29 cellular contexts compared by ENCODE assay signal in the genomic region with DNA sequence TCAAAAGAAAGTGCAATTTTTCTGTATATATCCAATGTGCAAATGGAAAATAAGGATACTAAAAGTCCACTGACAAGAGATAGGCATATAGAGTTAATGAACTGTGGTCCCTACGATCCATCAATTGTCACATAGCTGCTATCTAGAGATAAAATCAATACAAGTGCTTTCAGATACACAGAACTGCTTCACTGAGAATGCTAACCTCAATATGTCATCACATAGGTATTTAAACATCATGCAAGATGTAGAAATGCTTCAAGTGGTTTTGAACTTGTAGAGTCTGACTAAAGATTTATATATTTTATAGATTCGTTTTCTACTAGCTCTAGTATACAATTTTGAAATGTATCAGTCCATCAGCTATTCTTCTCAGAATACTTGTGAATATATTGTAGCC.
DNase-seq lines count a peak whose midpoint lies in the region; ATAC-seq and TF ChIP-seq lines count a peak whose summit lies in the region.
"Had no signal": no experiment of that assay in that cellular context is flagged by ENCODE, and none has a peak within 500 bp of the region (broad histone marks: within the 10 kb centered on the region; RNA-seq: fewer than 3 reads in every experiment).

No MANE protein-coding gene starts in this region.

- H3K27me3 Mint-ChIP-seq in endothelial cell (ENCODE audit: unreplicated experiment): no peaks in the 10 kb centered on the region
- H3K27me3 Mint-ChIP-seq: activated naive CD8-positive, alpha-beta T cell treated with anti-CD3 and anti-CD28 coated beads, Interleukin-2, amount 50 U/mL, for 24 hours; B cell; stimulated activated naive CD8-positive, alpha-beta T cell treated with anti-CD3 and anti-CD28 coated beads, Interleukin-15, Interleukin-2, amounts not matched to agents 100 ng/mL and 50 ng/mL, for 24 hours had no signal

- H3K79me2 ChIP-seq in fibroblast of lung (ENCODE audit: control insufficient read depth, insufficient read depth, low read length) (no peaks in the 10 kb centered on the region), trophoblast cell (ENCODE audit: control insufficient read depth, insufficient read depth, low read length, poor library complexity) (no peaks in the 10 kb centered on the region)

- H3K79me1 ChIP-seq in trophoblast cell (ENCODE audit: low read length): no peaks in the 10 kb centered on the region

- H3K4me3 ChIP-seq in RWPE2 (ENCODE audit: severe bottlenecking): no peak overlapping the region
- no peak overlapping the region for H3K4me3 ChIP-seq in fibroblast of lung (replicated peaks in 1 of 4; ENCODE audit: control extremely low read depth in 1 of 4, insufficient read depth in 1 of 4, low read depth in 3 of 4, low read length in 4 of 4)
- no peak overlapping the region for H3K4me3 ChIP-seq in trophoblast cell (ENCODE audit: low read depth, low read length)
- H3K4me3 ChIP-seq in lower leg skin (ENCODE audit: low read depth, poor library complexity, severe bottlenecking): no peak overlapping the region
- H3K4me3 ChIP-seq: cardiac muscle cell, dorsolateral prefrontal cortex, HAP-1, left ventricle myocardium inferior, SJCRH30, smooth muscle cell, transverse colon had no signal

- no peak overlapping the region for H2AK5ac ChIP-seq in trophoblast cell (ENCODE audit: low read length)

- ATAC-seq in RWPE2 (ENCODE audit: low read depth): peak; percentile 42; the same call in 2 of the 3 replicates
- no peak for ATAC-seq in GM19023 (IDR thresholded peaks at IDR 0.05; ENCODE audit: unreplicated experiment)
- ATAC-seq: activated naive CD8-positive, alpha-beta T cell treated with anti-CD3 and anti-CD28 coated beads, Interleukin-2, amount 50 U/mL, for 24 hours had no signal

- H3K4me3 Mint-ChIP-seq in endothelial cell (ENCODE audit: unreplicated experiment): no peak overlapping the region
- H3K4me3 Mint-ChIP-seq: activated naive CD8-positive, alpha-beta T cell treated with anti-CD3 and anti-CD28 coated beads, Interleukin-2, amount 50 U/mL, for 24 hours; B cell; stimulated activated naive CD8-positive, alpha-beta T cell treated with anti-CD3 and anti-CD28 coated beads, Interleukin-15, Interleukin-2, amounts not matched to agents 100 ng/mL and 50 ng/mL, for 24 hours; T-helper 1 cell treated with Interleukin-12 subunit alpha and Interleukin-12 subunit beta and Interleukin-4 antibody, amounts not matched to agents 30 μg/mL and 1 μg/mL, for 36 hours had no signal

- H3K36me3 Mint-ChIP-seq in endothelial cell (ENCODE audit: low read depth, unreplicated experiment): no peaks in the 10 kb centered on the region

- DNase-seq in HS-27A (ENCODE audit: low read depth): peak; percentile 48
- DNase-seq in RWPE2 (ENCODE audit: low spot score): no peak
- DNase-seq in fibroblast of lung (ENCODE audit: low read depth in 2 of 2): peak; percentile 58 to 74
- DNase-seq in trophoblast cell: peak; percentile 0 to 74
- DNase-seq in endothelial cell (ENCODE audit: low spot score): no peak
- no peak for DNase-seq in lower leg skin (ENCODE audit: low spot score in 2 of 2)
- DNase-seq: activated CD4-positive, alpha-beta T cell treated with anti-CD3 and anti-CD28 coated beads, Interleukin-2, amount 50 U/mL, for 4 hours; activated CD8-positive, alpha-beta memory T cell treated with anti-CD3 and anti-CD28 coated beads, Interleukin-2, amount 50 U/mL, for 48 hours; activated effector memory CD4-positive, alpha-beta T cell treated with Interleukin-2 at 50 U/mL for 16 hours; activated naive CD8-positive, alpha-beta T cell treated with anti-CD3 and anti-CD28 coated beads, Interleukin-2, amount 50 U/mL, for 24 hours; COR-L47; dorsolateral prefrontal cortex; glutamatergic neuron; left ventricle myocardium inferior; NCI-H1436 treated with DMSO at 0.1 percent for 48 hours; NCI-H2171; NCI-H774; OCI-M1; SJCRH30; stimulated activated CD4-positive, alpha-beta T cell treated with anti-CD3 and anti-CD28 coated beads, Interleukin-4, amount 100 ng/mL, for 1 hour; transverse colon; WERI-Rb-1 had no signal

- H4K8ac ChIP-seq in trophoblast cell (ENCODE audit: low read depth, low read length): no peak overlapping the region

- no peak overlapping the region for H3K18ac ChIP-seq in trophoblast cell (ENCODE audit: low read length)

- H3K36me3 ChIP-seq in RWPE2 (ENCODE audit: low read depth) (no peaks in the 10 kb centered on the region), fibroblast of lung (ENCODE audit: control insufficient read depth, insufficient read depth, low read length) (no peaks in the 10 kb centered on the region), trophoblast cell (ENCODE audit: control insufficient read depth in 1 of 2, insufficient read depth in 2 of 2, low read length in 2 of 2) (no peaks in the 10 kb centered on the region)
- H3K36me3 ChIP-seq: cardiac muscle cell, HAP-1, left ventricle myocardium inferior, SJCRH30, transverse colon, WERI-Rb-1 had no signal

- WGBS in trophoblast cell (ENCODE audit: extremely low coverage, insufficient coverage, insufficient read length): no CpG with 5 or more reads among the region's 2 CpGs
- 54% methylated on average over 2 of the region's 2 CpGs for WGBS in lower leg skin, 2 donors

- no peaks in the 10 kb centered on the region for H3K9me3 ChIP-seq in RWPE2 (ENCODE audit: severe bottlenecking)
- no peaks in the 10 kb centered on the region for H3K9me3 ChIP-seq in fibroblast of lung (ENCODE audit: control insufficient read depth, insufficient read depth, low read depth, low read length)
- H3K9me3 ChIP-seq in trophoblast cell (ENCODE audit: insufficient read depth, low read depth, low read length): no peaks in the 10 kb centered on the region
- H3K9me3 ChIP-seq: HAP-1, left ventricle myocardium inferior, SJCRH30, transverse colon had no signal

- H3K27ac Mint-ChIP-seq in endothelial cell (ENCODE audit: unreplicated experiment): no peak overlapping the region
- H3K27ac Mint-ChIP-seq: activated naive CD8-positive, alpha-beta T cell treated with anti-CD3 and anti-CD28 coated beads, Interleukin-2, amount 50 U/mL, for 24 hours; B cell; stimulated activated naive CD8-positive, alpha-beta T cell treated with anti-CD3 and anti-CD28 coated beads, Interleukin-15, Interleukin-2, amounts not matched to agents 100 ng/mL and 50 ng/mL, for 24 hours; T-helper 1 cell treated with Interleukin-12 subunit alpha and Interleukin-12 subunit beta and Interleukin-4 antibody, amounts not matched to agents 30 μg/mL and 1 μg/mL, for 36 hours had no signal

- H3K4me1 ChIP-seq in RWPE2 (ENCODE audit: insufficient read depth, poor library complexity, severe bottlenecking) (no peaks in the 10 kb centered on the region), fibroblast of lung (ENCODE audit: control insufficient read depth, extremely low read depth, insufficient read depth, low read length) (no peaks in the 10 kb centered on the region), trophoblast cell (ENCODE audit: control insufficient read depth in 1 of 2, insufficient read depth in 2 of 2, low read length in 2 of 2) (peaks cover 0 to 3% of the 10 kb centered on the region in 2 experiments)
- H3K4me1 ChIP-seq: HAP-1, left ventricle myocardium inferior, SJCRH30, transverse colon had no signal

- intact Hi-C loops in lower leg skin (cut with DNase I; ENCODE audit: low total_unique reads): no loop called here

- no peaks in the 10 kb centered on the region for H3K9me3 Mint-ChIP-seq in endothelial cell (ENCODE audit: unreplicated experiment)
- H3K9me3 Mint-ChIP-seq: activated naive CD8-positive, alpha-beta T cell treated with anti-CD3 and anti-CD28 coated beads, Interleukin-2, amount 50 U/mL, for 24 hours; T-helper 1 cell treated with Interleukin-12 subunit alpha and Interleukin-12 subunit beta and Interleukin-4 antibody, amounts not matched to agents 30 μg/mL and 1 μg/mL, for 36 hours had no signal

- H2AFZ ChIP-seq in fibroblast of lung (ENCODE audit: low read length) (no peak overlapping the region), trophoblast cell (ENCODE audit: insufficient read depth, low read length, poor library complexity) (no peak overlapping the region)

- TF ChIP-seq CTCF in RWPE2 (IDR thresholded peaks at IDR 0.05; ENCODE audit: poor library complexity, severe bottlenecking) (no peak), fibroblast of lung (conservative IDR thresholded peaks at IDR 0.05 in 1 of 2, IDR thresholded peaks at IDR 0.05 in 1 of 2; ENCODE audit: low read depth in 1 of 2, low read length in 2 of 2) (no peak), endothelial cell (IDR thresholded peaks at IDR 0.05; ENCODE audit: unreplicated experiment) (no peak), lower leg skin (IDR thresholded peaks at IDR 0.05) (no peak)

- H2BK12ac ChIP-seq in trophoblast cell (ENCODE audit: low read length): no peak overlapping the region

- no peak overlapping the region for H3K4ac ChIP-seq in trophoblast cell (ENCODE audit: low read depth, low read length)

- H3K27ac ChIP-seq in RWPE2 (ENCODE audit: poor library complexity, severe bottlenecking): no peak overlapping the region
- no peak overlapping the region for H3K27ac ChIP-seq in fibroblast of lung (ENCODE audit: insufficient read depth, low read length)
- no peak overlapping the region for H3K27ac ChIP-seq in trophoblast cell (ENCODE audit: low read depth, low read length)
- H3K27ac ChIP-seq: cardiac muscle cell, dorsolateral prefrontal cortex, left ventricle myocardium inferior, SJCRH30, transverse colon, WERI-Rb-1 had no signal

- H3K9ac ChIP-seq in fibroblast of lung (ENCODE audit: insufficient read depth, low read length) (no peak overlapping the region), trophoblast cell (ENCODE audit: low read length) (no peak overlapping the region)

- no peak overlapping the region for H4K12ac ChIP-seq in trophoblast cell (ENCODE audit: low read depth, low read length)

- no peak overlapping the region for H3K14ac ChIP-seq in trophoblast cell (ENCODE audit: low read length)

- H2BK5ac ChIP-seq in trophoblast cell (ENCODE audit: low read depth, low read length, poor library complexity): no peak overlapping the region

- no peak for TF ChIP-seq POLR2A in lower leg skin (IDR thresholded peaks at IDR 0.05)

- H3K4me2 ChIP-seq in fibroblast of lung (ENCODE audit: extremely low read depth, insufficient read depth, low read length) (no peak overlapping the region), trophoblast cell (ENCODE audit: low read length) (no peak overlapping the region)
- H3K4me2 ChIP-seq: smooth muscle cell had no signal

- H3K27me3 ChIP-seq in RWPE2 (ENCODE audit: insufficient read depth, poor library complexity, severe bottlenecking) (no peaks in the 10 kb centered on the region), fibroblast of lung (ENCODE audit: control insufficient read depth, insufficient read depth, low read length) (no peaks in the 10 kb centered on the region), trophoblast cell (ENCODE audit: insufficient read depth, low read length) (no peaks in the 10 kb centered on the region)
- H3K27me3 ChIP-seq: cardiac muscle cell, SJCRH30, transverse colon had no signal

- H2BK120ac ChIP-seq in trophoblast cell (ENCODE audit: insufficient read depth, low read length, poor library complexity): no peak overlapping the region

- no peaks in the 10 kb centered on the region for H4K20me1 ChIP-seq in fibroblast of lung (ENCODE audit: control insufficient read depth, extremely low read depth, insufficient read depth, low read length)

- H3K23ac ChIP-seq in trophoblast cell (ENCODE audit: low read length): no peak overlapping the region

- no peak overlapping the region for H4K91ac ChIP-seq in trophoblast cell (ENCODE audit: low read depth, low read length)

- H3K4me1 Mint-ChIP-seq in endothelial cell (ENCODE audit: unreplicated experiment): no peaks in the 10 kb centered on the region
- H3K4me1 Mint-ChIP-seq: activated naive CD8-positive, alpha-beta T cell treated with anti-CD3 and anti-CD28 coated beads, Interleukin-2, amount 50 U/mL, for 24 hours; B cell had no signal

Comparison
In these comparisons a context has a peak if more than half of its experiments do, and no peak if none do; other contexts are left out.
1. DNase-seq: peak in HS-27A (single experiment), fibroblast of lung (2 of 2) and trophoblast cell (2 of 2); none in RWPE2 (single experiment), endothelial cell (single experiment) and lower leg skin (0 of 2).